Comparison of ENCODE assay signal across 18 cellular contexts in the genomic region with DNA sequence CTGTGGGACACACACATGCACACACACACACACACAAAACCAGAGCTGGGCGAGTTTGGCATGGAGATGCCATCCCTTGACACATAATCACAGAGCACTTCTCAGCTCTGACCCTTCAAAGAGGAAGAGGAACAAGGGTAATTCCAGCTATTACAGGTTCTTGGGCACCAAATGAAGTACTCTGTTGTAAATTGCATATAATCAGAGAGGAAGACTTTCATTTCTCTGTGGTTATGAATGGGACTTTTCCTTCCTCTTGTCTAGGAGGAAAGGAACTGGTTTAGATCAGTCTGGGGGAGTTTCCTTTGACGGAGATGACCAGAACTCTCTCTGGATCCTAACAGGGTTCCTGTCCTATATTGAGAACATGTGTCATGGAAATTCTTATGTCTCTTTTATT. TPM values are rescaled to one million over a fixed set of nuclear protein-coding genes. Genes with fewer than 3 reads are reported as not detected.
DNase-seq lines count a peak whose midpoint lies in the region; ATAC-seq and TF ChIP-seq lines count a peak whose summit lies in the region.
"Had no signal": no experiment of that assay in that cellular context is flagged by ENCODE, and none has a peak within 500 bp of the region (broad histone marks: within the 10 kb centered on the region; RNA-seq: fewer than 3 reads in every experiment).

No MANE protein-coding gene starts in this region.

- H3K9ac ChIP-seq in OCI-LY3 (ENCODE audit: low read length): no peak overlapping the region

- H3K9me3 Mint-ChIP-seq in naive thymus-derived CD4-positive, alpha-beta T cell: no peaks in the 10 kb centered on the region
- peaks cover 2% of the 10 kb centered on the region; the same call in 1 of the 2 replicates for H3K9me3 Mint-ChIP-seq in WTC11

- peaks cover 0 to 7% (median 0%) of the 10 kb centered on the region in 5 donors for H3K36me3 Mint-ChIP-seq in naive thymus-derived CD4-positive, alpha-beta T cell
- H3K36me3 Mint-ChIP-seq in WTC11: no peaks in the 10 kb centered on the region

- no peak overlapping the region for H3K4me3 Mint-ChIP-seq in naive thymus-derived CD4-positive, alpha-beta T cell
- no peak overlapping the region for H3K4me3 Mint-ChIP-seq in WTC11

- H3K27me3 ChIP-seq in OCI-LY3 (ENCODE audit: low read depth, low read length): peaks cover 23% of the 10 kb centered on the region
- H3K27me3 ChIP-seq in naive thymus-derived CD4-positive, alpha-beta T cell (ENCODE audit: control insufficient read depth in 2 of 2, insufficient read depth in 2 of 2, low read length in 2 of 2): no peaks in the 10 kb centered on the region

- DNase-seq in activated CD4-positive, CD25-positive, alpha-beta regulatory T cell (lab: John Stamatoyannopoulos, UW): no peak
- DNase-seq in naive thymus-derived CD4-positive, alpha-beta T cell: no peak
- DNase-seq in WTC11 (ENCODE audit: low spot score) (no peak), RWPE1 (ENCODE audit: low spot score) (no peak)
- no peak for DNase-seq in activated CD4-positive, alpha-beta T cell treated with anti-CD3 and anti-CD28 coated beads for 48 hours
- DNase-seq: 8988T, DND-41, KG1, NCI-H1092 treated with DMSO at 0.1 percent for 48 hours, NCI-H2227 treated with DMSO at 0.1 percent for 48 hours, NCI-H524, RPMI8226 had no signal

- POLR2A ChIA-PET in naive thymus-derived CD4-positive, alpha-beta T cell (lab: Charles Lee): interaction anchor here (0.7 kb wide), 1 partner anchor 622 kb away, joined by 9 read pairs; no protein-coding TSS in a partner anchor
- POLR2A ChIA-PET in WTC11 (lab: Charles Lee) (no interaction called here), RWPE1 (lab: Yijun Ruan, JAX; ENCODE audit: low non-redundant PET) (no interaction called here)

- CTCF ChIA-PET in naive thymus-derived CD4-positive, alpha-beta T cell (lab: Charles Lee): no interaction called here
- CTCF ChIA-PET in WTC11 (lab: Charles Lee) (no interaction called here), RWPE1 (lab: Yijun Ruan, JAX) (no interaction called here)

- peaks cover 19% of the 10 kb centered on the region for H3K4me1 ChIP-seq in OCI-LY3 (ENCODE audit: low read length)
- no peaks in the 10 kb centered on the region for H3K4me1 ChIP-seq in naive thymus-derived CD4-positive, alpha-beta T cell (ENCODE audit: control insufficient read depth in 2 of 2, insufficient read depth in 2 of 2, low read length in 2 of 2)

- H3K9me3 ChIP-seq in OCI-LY3 (ENCODE audit: insufficient read depth, low read length): no peaks in the 10 kb centered on the region
- H3K9me3 ChIP-seq in naive thymus-derived CD4-positive, alpha-beta T cell (ENCODE audit: control insufficient read depth in 2 of 3, low read length in 3 of 3): no peaks in the 10 kb centered on the region

- peak overlapping the region; percentile 35 for H3K4me2 ChIP-seq in OCI-LY3 (ENCODE audit: low read length)

- H3K27me3 Mint-ChIP-seq in naive thymus-derived CD4-positive, alpha-beta T cell: peaks cover 14 to 41% (median 31%) of the 10 kb centered on the region in 5 donors
- no peaks in the 10 kb centered on the region for H3K27me3 Mint-ChIP-seq in WTC11 (ENCODE audit: low read depth)

- TF ChIP-seq CTCF in OCI-LY3 (IDR thresholded peaks at IDR 0.05; ENCODE audit: low read depth, low read length) (no peak), WTC11 (IDR thresholded peaks at IDR 0.05) (no peak), RWPE1 (conservative IDR thresholded peaks at IDR 0.05; ENCODE audit: low read depth) (no peak)

- intact Hi-C loops in naive thymus-derived CD4-positive, alpha-beta T cell (cut with micrococcal nuclease): no loop called here

- H3K36me3 ChIP-seq in OCI-LY3 (replicated peaks; ENCODE audit: low read depth, low read length): no peaks in the 10 kb centered on the region
- H3K36me3 ChIP-seq in naive thymus-derived CD4-positive, alpha-beta T cell (ENCODE audit: control insufficient read depth in 2 of 3, insufficient read depth in 3 of 3, low read length in 3 of 3): no peaks in the 10 kb centered on the region

- ATAC-seq in activated CD4-positive, CD25-positive, alpha-beta regulatory T cell treated with anti-CD3 and anti-CD28 coated beads, Interleukin-2, amount 50 U/mL, for 24 hours: peak; percentile 17 to 27
- peak; percentile 76 for ATAC-seq in naive thymus-derived CD4-positive, alpha-beta T cell
- no peak for ATAC-seq in WTC11
- no peak for ATAC-seq in GM21528 (IDR thresholded peaks at IDR 0.05; ENCODE audit: low FRiP score, unreplicated experiment)

- no peak overlapping the region for H3K4me3 ChIP-seq in OCI-LY3 (ENCODE audit: low read length)
- no peak overlapping the region for H3K4me3 ChIP-seq in naive thymus-derived CD4-positive, alpha-beta T cell (ENCODE audit: low read length)

- H3K4me1 Mint-ChIP-seq in naive thymus-derived CD4-positive, alpha-beta T cell: peaks cover 0 to 4% (median 0%) of the 10 kb centered on the region in 7 donors
- H3K4me1 Mint-ChIP-seq in WTC11: no peaks in the 10 kb centered on the region

- no peaks in the 10 kb centered on the region for H3K79me2 ChIP-seq in OCI-LY3 (ENCODE audit: low read length)

- no peak overlapping the region for H3K27ac Mint-ChIP-seq in naive thymus-derived CD4-positive, alpha-beta T cell
- no peak overlapping the region for H3K27ac Mint-ChIP-seq in WTC11

- H2AFZ ChIP-seq in OCI-LY3 (ENCODE audit: low read depth, low read length): no peak overlapping the region

- H4K20me1 ChIP-seq in OCI-LY3 (ENCODE audit: insufficient read depth, low read length): no peaks in the 10 kb centered on the region

- H3K27ac ChIP-seq in OCI-LY3 (ENCODE audit: low read length) (no peak overlapping the region), RWPE1 (no peak overlapping the region)
- no peak overlapping the region for H3K27ac ChIP-seq in naive thymus-derived CD4-positive, alpha-beta T cell (ENCODE audit: low read depth, low read length)

TF ChIP-seq in WTC11, 78 proteins besides CTCF, POLR2A, EP300 and RAD21:
- TF ChIP-seq IRF2 (CRISPR knock-in tag; IDR thresholded peaks at IDR 0.05; ENCODE audit: borderline replicate concordance, low read depth) (no peak), FOXK1 (CRISPR knock-in tag; IDR thresholded peaks at IDR 0.05) (no peak), ZNF138 (CRISPR knock-in tag; conservative IDR thresholded peaks at IDR 0.05) (no peak)

RNA-seq across cellular contexts. Expression of a gene that starts 26.4 kb away (rescaled TPM):
- not detected for total RNA-seq in naive thymus-derived CD4-positive, alpha-beta T cell
- not detected for polyA plus RNA-seq in naive thymus-derived CD4-positive, alpha-beta T cell
- total RNA-seq in WTC11 (2021): not detected in 3 replicates
- total RNA-seq: H1, SK-MEL-5 had no signal
- polyA plus RNA-seq: BJ, H1 had no signal

Comparison
In these comparisons a context has a peak if more than half of its experiments do, and no peak if none do; other contexts are left out.
1. ATAC-seq: peak in activated CD4-positive, CD25-positive, alpha-beta regulatory T cell treated with anti-CD3 and anti-CD28 coated beads, Interleukin-2, amount 50 U/mL, for 24 hours (2 of 2) and naive thymus-derived CD4-positive, alpha-beta T cell (single experiment); none in WTC11 (single experiment) and GM21528 (single experiment).